Comparison of ENCODE assay signal across 21 cellular contexts in the genomic region with DNA sequence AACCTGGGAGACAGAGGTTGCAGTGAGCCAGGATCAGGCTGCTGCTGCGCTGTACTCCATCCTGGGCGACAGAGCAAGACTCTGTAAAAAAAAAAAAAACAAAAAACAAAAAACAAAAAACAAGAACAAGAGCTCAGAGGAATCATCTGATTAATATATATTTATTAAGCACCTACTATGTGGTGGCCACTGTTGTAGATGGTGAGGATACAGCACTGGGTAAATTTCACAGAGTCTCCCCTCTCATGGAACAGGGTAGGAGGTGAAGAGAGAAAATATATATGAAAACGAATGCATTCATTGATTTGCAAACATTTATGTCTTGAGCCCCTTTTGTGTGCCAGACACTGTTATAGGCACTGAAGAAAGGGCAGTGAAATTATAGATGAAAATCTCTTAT. TPM values are rescaled to one million over a fixed set of nuclear protein-coding genes. Genes with fewer than 3 reads are reported as not detected.
DNase-seq lines count a peak whose midpoint lies in the region; ATAC-seq and TF ChIP-seq lines count a peak whose summit lies in the region.
"Had no signal": no experiment of that assay in that cellular context is flagged by ENCODE, and none has a peak within 500 bp of the region (broad histone marks: within the 10 kb centered on the region; RNA-seq: fewer than 3 reads in every experiment).

No MANE protein-coding gene starts in this region.

- H3K27me3 ChIP-seq in right atrium auricular region, result no peaks in the 10 kb centered on the region
- H3K27me3 ChIP-seq in vagina, result no peaks in the 10 kb centered on the region
- no peaks in the 10 kb centered on the region for H3K27me3 ChIP-seq in BE2C
- H3K27me3 ChIP-seq: MG63 had no signal

- H3K36me3 ChIP-seq in right atrium auricular region (no peaks in the 10 kb centered on the region), vagina (no peaks in the 10 kb centered on the region), BE2C (no peaks in the 10 kb centered on the region)
- H3K36me3 ChIP-seq: MG63 had no signal

- ATAC-seq in Right ventricle myocardium inferior, result no peak
- ATAC-seq in HG03460 (IDR thresholded peaks at IDR 0.05; ENCODE audit: unreplicated experiment), result no peak
- ATAC-seq: left lobe of liver, mucosa of descending colon had no signal

- H3K27ac ChIP-seq in right atrium auricular region (peak overlapping the region; percentile 91 to 96), vagina (peak overlapping the region; percentile 92)

- peaks cover 0 to 3% (median 0%) of the 10 kb centered on the region in 5 experiments for H3K9me3 Mint-ChIP-seq in brain
- H3K9me3 Mint-ChIP-seq in nephron progenitor cell, result no peaks in the 10 kb centered on the region
- H3K9me3 Mint-ChIP-seq: activated CD4-positive, alpha-beta memory T cell treated with anti-CD3 and anti-CD28 coated beads, Interleukin-2, amount 10 ng/mL, durations not matched to agents 7 days and 5 days; CD4-positive, alpha-beta memory T cell; endodermal cell had no signal

- H3K4me1 Mint-ChIP-seq in brain (peaks cover 31% of the 10 kb centered on the region), nephron progenitor cell (peaks cover 41% of the 10 kb centered on the region)

- H3K36me3 Mint-ChIP-seq in brain, result no peaks in the 10 kb centered on the region
- no peaks in the 10 kb centered on the region for H3K36me3 Mint-ChIP-seq in nephron progenitor cell (ENCODE audit: low read depth)
- H3K36me3 Mint-ChIP-seq: CD4-positive, alpha-beta memory T cell had no signal

- peaks cover 0 to 29% of the 10 kb centered on the region in 2 donors for H3K4me1 ChIP-seq in right atrium auricular region
- H3K4me1 ChIP-seq in vagina, result peaks cover 32% of the 10 kb centered on the region
- peaks cover 6% of the 10 kb centered on the region for H3K4me1 ChIP-seq in BE2C

- H3K4me3 Mint-ChIP-seq in brain (peak overlapping the region in 4 of 5 experiments; percentile 22 to 70 (median 46)), nephron progenitor cell (peak overlapping the region; percentile 23)
- H3K4me3 Mint-ChIP-seq: activated CD4-positive, alpha-beta memory T cell treated with anti-CD3 and anti-CD28 coated beads, Interleukin-2, amount 10 ng/mL, durations not matched to agents 7 days and 5 days; endodermal cell had no signal

- TF ChIP-seq POLR2A in vagina (IDR thresholded peaks at IDR 0.05), result no peak

- intact Hi-C loops in Right ventricle myocardium inferior (cut with DNase I) (no loop called here), vagina (cut with DNase I) (loop anchor here (10.0 kb wide), 1 partner anchor 173 kb away; a partner anchor contains a TSS)

- no peak overlapping the region for H3K4me3 ChIP-seq in right atrium auricular region
- H3K4me3 ChIP-seq in vagina, result no peak overlapping the region
- H3K4me3 ChIP-seq in BE2C (ENCODE audit: low read depth, low read length), result no peak overlapping the region
- H3K4me3 ChIP-seq: MG63, mucosa of descending colon had no signal

- DNase-seq in right atrium auricular region (ENCODE audit: low spot score) (no peak), Right ventricle myocardium inferior (ENCODE audit: missing footprints) (no peak), nephron progenitor cell (no peak), vagina (ENCODE audit: extremely low spot score in 2 of 2) (no peak), NAMALWA (ENCODE audit: low spot score) (no peak), BE2C (no peak)
- DNase-seq: activated CD4-positive, alpha-beta memory T cell treated with anti-CD3 and anti-CD28 coated beads, Interleukin-2, amount 10 ng/mL, durations not matched to agents 7 days and 5 days; activated naive CD4-positive, alpha-beta T cell; activated T-cell treated with anti-CD3 and anti-CD28 coated beads for 4 hours; CD4-positive, alpha-beta memory T cell; endodermal cell; GF-D8; MG63; mucosa of descending colon; NCI-H526 treated with DMSO at 0.1 percent for 48 hours; nucleus accumbens; SIG-M5; stimulated activated CD4-positive, alpha-beta T cell treated with anti-CD3 and anti-CD28 coated beads, Interleukin-15, amount 100 ng/mL, for 24 hours had no signal

- no peaks in the 10 kb centered on the region for H3K9me3 ChIP-seq in right atrium auricular region
- no peaks in the 10 kb centered on the region for H3K9me3 ChIP-seq in vagina
- H3K9me3 ChIP-seq in BE2C, result no peaks in the 10 kb centered on the region
- H3K9me3 ChIP-seq: MG63, mucosa of descending colon had no signal

- H3K27me3 Mint-ChIP-seq in brain (peaks cover 3% of the 10 kb centered on the region), nephron progenitor cell (ENCODE audit: low read depth, poor library complexity) (peaks cover 5% of the 10 kb centered on the region)
- H3K27me3 Mint-ChIP-seq: activated CD4-positive, alpha-beta memory T cell treated with anti-CD3 and anti-CD28 coated beads, Interleukin-2, amount 10 ng/mL, durations not matched to agents 7 days and 5 days; CD4-positive, alpha-beta memory T cell had no signal

- H3K27ac Mint-ChIP-seq in brain (peak overlapping the region; percentile 31 to 86 (median 46)), nephron progenitor cell (no peak overlapping the region)
- H3K27ac Mint-ChIP-seq: activated CD4-positive, alpha-beta memory T cell treated with anti-CD3 and anti-CD28 coated beads, Interleukin-2, amount 10 ng/mL, durations not matched to agents 7 days and 5 days; endodermal cell had no signal

- TF ChIP-seq CTCF in right atrium auricular region (IDR thresholded peaks at IDR 0.05) (no peak), brain (conservative IDR thresholded peaks at IDR 0.05) (no peak), nephron progenitor cell (IDR thresholded peaks at IDR 0.05) (no peak), vagina (IDR thresholded peaks at IDR 0.05) (no peak), BE2C (IDR thresholded peaks at IDR 0.05; ENCODE audit: low read depth, low read length) (no peak)

RNA-seq across cellular contexts. Expression of a gene that starts 5.9 kb away (rescaled TPM):
- total RNA-seq in right atrium auricular region (10 to 100 TPM; 12.7 to 27.2 TPM), Right ventricle myocardium inferior (12.0 TPM), vagina (14.2 TPM)
- polyA plus RNA-seq in brain (ENCODE audit: insufficient read depth, low read depth, low replicate concordance), result 4.6 TPM
- 18.5 TPM for polyA plus RNA-seq in BE2C (2012; ENCODE audit: insufficient read depth, insufficient read length, low read depth)

RNA-seq across cellular contexts. Expression of a gene that starts 12.4 kb away (rescaled TPM):
- total RNA-seq in right atrium auricular region (10 to 100 TPM; 19.2 to 25.4 TPM), Right ventricle myocardium inferior (28.2 TPM), vagina (42.0 TPM)
- 10.5 TPM for polyA plus RNA-seq in brain (ENCODE audit: insufficient read depth, low read depth, low replicate concordance)
- polyA plus RNA-seq in BE2C (2012; ENCODE audit: insufficient read depth, insufficient read length, low read depth), result 77.4 TPM

RNA-seq across cellular contexts. Expression of a gene that starts 18.5 kb away (rescaled TPM):
- total RNA-seq in right atrium auricular region, result 1 to 10 TPM; 4.8 to 5.1 TPM
- total RNA-seq in Right ventricle myocardium inferior, result 3.5 TPM
- 2.6 TPM for polyA plus RNA-seq in brain (ENCODE audit: insufficient read depth, low read depth, low replicate concordance)
- total RNA-seq in vagina, result 3.2 TPM
- polyA plus RNA-seq in BE2C (2012; ENCODE audit: insufficient read depth, insufficient read length, low read depth), result 0.62 TPM

RNA-seq across cellular contexts. Expression of a gene that starts 33.8 kb away (rescaled TPM):
- total RNA-seq in right atrium auricular region (100 to 1,000 TPM; 123 to 199 TPM), Right ventricle myocardium inferior (127 TPM), vagina (357 TPM)
- polyA plus RNA-seq in brain (ENCODE audit: insufficient read depth, low read depth, low replicate concordance), result 24.4 TPM
- polyA plus RNA-seq in BE2C (2012; ENCODE audit: insufficient read depth, insufficient read length, low read depth), result 3.4 TPM

RNA-seq across cellular contexts. Expression of a gene that starts 35.1 kb away (rescaled TPM):
- total RNA-seq in right atrium auricular region (1 to 10 TPM; 5.2 to 5.5 TPM), Right ventricle myocardium inferior (5.1 TPM), vagina (1.7 TPM)
- 36.8 TPM for polyA plus RNA-seq in brain (ENCODE audit: insufficient read depth, low read depth, low replicate concordance)
- polyA plus RNA-seq in BE2C (2012; ENCODE audit: insufficient read depth, insufficient read length, low read depth), result 36.8 TPM
